1 cellular context compared by ENCODE assay signal in genomic region chr1:22259581-22260282, GRCh38.
TF ChIP-seq lines count a peak whose summit lies in the region.

No MANE protein-coding gene starts in this region.

TF ChIP-seq in HepG2, 621 proteins besides CTCF, POLR2A, EP300 and RAD21 (continued from another document):
- TF ChIP-seq UBTF (CRISPR knock-in tag; IDR thresholded peaks at IDR 0.05) (0 out of 2 replicates have a peak, but pooled peaks have one; percentile 20), TSC22D2 (CRISPR knock-in tag; IDR thresholded peaks at IDR 0.05; ENCODE audit: borderline replicate concordance) (no peak), ZBTB40 (IDR thresholded peaks at IDR 0.05) (peak; percentile 67), ZBTB40 (CRISPR knock-in tag; IDR thresholded peaks at IDR 0.05) (peak; percentile 97), ZHX2 (IDR thresholded peaks at IDR 0.05; ENCODE audit: low read depth) (no peak), ZHX2 (CRISPR knock-in tag; IDR thresholded peaks at IDR 0.05; ENCODE audit: borderline replicate concordance) (no peak), PRMT3 (CRISPR knock-in tag; IDR thresholded peaks at IDR 0.05; ENCODE audit: borderline replicate concordance, low read depth) (no peak), FOSL2 (CRISPR knock-in tag; IDR thresholded peaks at IDR 0.05) (peak; percentile 32; the same call in 1 of the 2 replicates), DZIP1 (CRISPR knock-in tag; IDR thresholded peaks at IDR 0.05) (no peak), PITX1 (CRISPR knock-in tag; IDR thresholded peaks at IDR 0.05) (no peak), EED (CRISPR knock-in tag; IDR thresholded peaks at IDR 0.05) (no peak), HMGXB4 (CRISPR knock-in tag; IDR thresholded peaks at IDR 0.05; ENCODE audit: borderline replicate concordance in 1 of 2, low read depth in 1 of 2) (no peak), ZNF274 (CRISPR knock-in tag; IDR thresholded peaks at IDR 0.05) (no peak), SRY (CRISPR knock-in tag; IDR thresholded peaks at IDR 0.05) (no peak), MIER2 (CRISPR knock-in tag; IDR thresholded peaks at IDR 0.05) (no peak), ZNF263 (CRISPR knock-in tag; IDR thresholded peaks at IDR 0.05) (peak; percentile 65), NPAS2 (CRISPR knock-in tag; IDR thresholded peaks at IDR 0.05; ENCODE audit: borderline replicate concordance) (no peak)
TF ChIP-seq in HepG2: peak in this region for 6.
